In genomic region chr14:61923348-61923747, GRCh38 we compare ENCODE assay signal across 13 cellular contexts.
DNase-seq lines count a peak whose midpoint lies in the region; ATAC-seq, FAIRE-seq and TF ChIP-seq lines count a peak whose summit lies in the region.
"Had no signal": no experiment of that assay in that cellular context is flagged by ENCODE, and none has a peak within 500 bp of the region (broad histone marks: within the 10 kb centered on the region; RNA-seq: fewer than 3 reads in every experiment).

No MANE protein-coding gene starts in this region.

- no peaks in the 10 kb centered on the region; the same call in 1 of the 2 replicates for H3K79me1 ChIP-seq in H1 (ENCODE audit: low read depth, low read length)

- H3K4me1 Mint-ChIP-seq in activated naive CD4-positive, alpha-beta T cell treated with anti-CD3 and anti-CD28 coated beads for 36 hours (ENCODE audit: low read depth), result no peaks in the 10 kb centered on the region
- H3K4me1 Mint-ChIP-seq in activated naive CD4-positive, alpha-beta T cell treated with anti-CD3 and anti-CD28 coated beads, Interleukin-2, amount 10 ng/mL, durations not matched to agents 7 days and 5 days, result no peaks in the 10 kb centered on the region
- H3K4me1 Mint-ChIP-seq in progenitor cell of endocrine pancreas (ENCODE audit: low read depth), result peaks cover 10% of the 10 kb centered on the region

- H3K9me3 Mint-ChIP-seq in activated naive CD4-positive, alpha-beta T cell treated with anti-CD3 and anti-CD28 coated beads for 36 hours, result no peaks in the 10 kb centered on the region
- no peaks in the 10 kb centered on the region for H3K9me3 Mint-ChIP-seq in activated naive CD4-positive, alpha-beta T cell treated with anti-CD3 and anti-CD28 coated beads, Interleukin-2, amount 10 ng/mL, durations not matched to agents 7 days and 5 days
- H3K9me3 Mint-ChIP-seq in progenitor cell of endocrine pancreas (ENCODE audit: low read depth), result no peaks in the 10 kb centered on the region
- H3K9me3 Mint-ChIP-seq: stimulated activated naive CD8-positive, alpha-beta T cell treated with anti-CD3 and anti-CD28 coated beads, Interleukin-15, Interleukin-2, amounts not matched to agents 100 ng/mL and 50 ng/mL, for 24 hours had no signal

- H3K27me3 ChIP-seq in H1 (replicated peaks in 1 of 4; ENCODE audit: control insufficient read depth in 3 of 4, extremely low read depth in 1 of 4, insufficient read depth in 3 of 4, low read length in 3 of 4), result no peaks in the 10 kb centered on the region; a peak in 1 of 7 replicates
- no peaks in the 10 kb centered on the region for H3K27me3 ChIP-seq in upper lobe of left lung
- H3K27me3 ChIP-seq: BLaER1 treated with 17β-estradiol and CSF1 and Interleukin-3, amounts not matched to agents 10 nM and 100 nM had no signal

- no peaks in the 10 kb centered on the region for H3K23me2 ChIP-seq in H1 (ENCODE audit: low read depth, low read length)

- TF ChIP-seq RAD21 in H1 (IDR thresholded peaks at IDR 0.05 in 1 of 2, conservative IDR thresholded peaks at IDR 0.05 in 1 of 2; ENCODE audit: low read depth in 2 of 2, low read length in 2 of 2), result peak; percentile 83 to 85

- no peak for TF ChIP-seq POLR2A in H1 (IDR thresholded peaks at IDR 0.05; ENCODE audit: control extremely low read depth in 1 of 2, low read depth in 2 of 2, low read length in 2 of 2)
- TF ChIP-seq POLR2A in upper lobe of left lung (IDR thresholded peaks at IDR 0.05), result no peak

- TF ChIP-seq EP300 in H1 (IDR thresholded peaks at IDR 0.05; ENCODE audit: borderline replicate concordance in 1 of 2, low read depth in 2 of 2, low read length in 2 of 2) (no peak), upper lobe of left lung (IDR thresholded peaks at IDR 0.05) (no peak)

- no peak overlapping the region for H3K23ac ChIP-seq in H1 (ENCODE audit: insufficient read length)

- H4K8ac ChIP-seq in H1 (ENCODE audit: extremely low read depth, insufficient read depth, low read length), result no peak overlapping the region

- TF ChIP-seq CTCF in LNCaP clone FGC (IDR thresholded peaks at IDR 0.05; ENCODE audit: control insufficient read depth, extremely low read depth, insufficient read depth) (peak; percentile 63), H1 (IDR thresholded peaks at IDR 0.05; ENCODE audit: control extremely low read depth in 1 of 3, insufficient read depth in 1 of 3, low read depth in 1 of 3, low read length in 3 of 3) (peak in 2 of 3 experiments; percentile 55 to 67; a peak in 3 of 4 replicates), progenitor cell of endocrine pancreas (IDR thresholded peaks at IDR 0.05; ENCODE audit: unreplicated experiment) (peak; percentile 11), upper lobe of left lung (IDR thresholded peaks at IDR 0.05) (no peak)

- intact Hi-C loops in activated naive CD4-positive, alpha-beta T cell treated with anti-CD3 and anti-CD28 coated beads for 36 hours (cut with micrococcal nuclease), result no loop called here

- H3K56ac ChIP-seq in H1 (replicated peaks; ENCODE audit: insufficient read length, low read depth, low read length), result no peak overlapping the region

- no peak overlapping the region for H3K4ac ChIP-seq in H1 (replicated peaks; ENCODE audit: insufficient read length, low read depth, low read length)

- no peak overlapping the region for H3K4me3 Mint-ChIP-seq in activated naive CD4-positive, alpha-beta T cell treated with anti-CD3 and anti-CD28 coated beads for 36 hours
- no peak overlapping the region for H3K4me3 Mint-ChIP-seq in activated naive CD4-positive, alpha-beta T cell treated with anti-CD3 and anti-CD28 coated beads, Interleukin-2, amount 10 ng/mL, durations not matched to agents 7 days and 5 days
- no peak overlapping the region for H3K4me3 Mint-ChIP-seq in progenitor cell of endocrine pancreas (ENCODE audit: low read depth)
- H3K4me3 Mint-ChIP-seq: stimulated activated naive CD8-positive, alpha-beta T cell treated with anti-CD3 and anti-CD28 coated beads, Interleukin-15, Interleukin-2, amounts not matched to agents 100 ng/mL and 50 ng/mL, for 24 hours had no signal

- H3K27ac Mint-ChIP-seq in activated naive CD4-positive, alpha-beta T cell treated with anti-CD3 and anti-CD28 coated beads for 36 hours, result no peak overlapping the region
- H3K27ac Mint-ChIP-seq in activated naive CD4-positive, alpha-beta T cell treated with anti-CD3 and anti-CD28 coated beads, Interleukin-2, amount 10 ng/mL, durations not matched to agents 7 days and 5 days, result no peak overlapping the region
- H3K27ac Mint-ChIP-seq in progenitor cell of endocrine pancreas, result no peak overlapping the region
- H3K27ac Mint-ChIP-seq: stimulated activated naive CD8-positive, alpha-beta T cell treated with anti-CD3 and anti-CD28 coated beads, Interleukin-15, Interleukin-2, amounts not matched to agents 100 ng/mL and 50 ng/mL, for 24 hours had no signal

- no peak overlapping the region for H3K27ac ChIP-seq in H1 (ENCODE audit: low read depth, low read length)
- H3K27ac ChIP-seq in upper lobe of left lung, result no peak overlapping the region
- H3K27ac ChIP-seq: BLaER1 treated with 17β-estradiol and CSF1 and Interleukin-3, amounts not matched to agents 10 nM and 100 nM; PC-9 had no signal

- ATAC-seq in upper lobe of left lung (ENCODE audit: low FRiP score in 2 of 2), result no peak

- CTCF ChIA-PET in activated naive CD4-positive, alpha-beta T cell treated with anti-CD3 and anti-CD28 coated beads for 36 hours (lab: Charles Lee), result interaction anchor here (0.7 to 1.0 kb wide), 2 partner anchors 200 to 203 kb away, joined by 3 to 6 read pairs; no protein-coding TSS in a partner anchor
- CTCF ChIA-PET in activated naive CD4-positive, alpha-beta T cell treated with anti-CD3 and anti-CD28 coated beads, Interleukin-2, amount 10 ng/mL, durations not matched to agents 7 days and 5 days (lab: Charles Lee), result no interaction called here
- CTCF ChIA-PET in H1 (lab: Charles Lee; ENCODE audit: partially characterized antibody), result interaction anchor here (0.6 to 4.4 kb wide), 8 partner anchors 10 to 634 kb away, joined by 3 to 47 read pairs (median 4); no protein-coding TSS in a partner anchor

- peak; percentile 66 for FAIRE-seq in H1 (lab: Jason Lieb, UNC)

- WGBS in H1 (ENCODE audit: extremely low coverage in 1 of 2, insufficient coverage in 1 of 2, insufficient read length in 1 of 2, insufficient replicate concordance in 2 of 2, low coverage in 1 of 2, low lambda C conversion rate in 2 of 2, missing lambda C conversion rate in 1 of 2), 2 experiments, result 83% methylated on average over 4 of the region's 4 CpGs; no CpG with 5 or more reads in 1 of the 2 experiments
- WGBS in upper lobe of left lung, 2 donors, result 14 to 17% methylated on average over 4 of the region's 4 CpGs

- POLR2A ChIA-PET in H1 (lab: Charles Lee; ENCODE audit: partially characterized antibody), result no interaction called here

- H3K36me3 ChIP-seq in H1 (ENCODE audit: control insufficient read depth in 2 of 4, insufficient read depth in 4 of 4, low read length in 3 of 4), result no peaks in the 10 kb centered on the region
- no peaks in the 10 kb centered on the region for H3K36me3 ChIP-seq in upper lobe of left lung
- H3K36me3 ChIP-seq: BLaER1 treated with 17β-estradiol and CSF1 and Interleukin-3, amounts not matched to agents 10 nM and 100 nM had no signal

- no peak overlapping the region for H4K91ac ChIP-seq in H1 (replicated peaks; ENCODE audit: insufficient read length, low read length)

- H2BK120ac ChIP-seq in H1 (replicated peaks; ENCODE audit: low read depth, low read length), result no peak overlapping the region

- H3K79me2 ChIP-seq in H1 (ENCODE audit: control insufficient read depth in 1 of 2, insufficient read depth in 2 of 2, low read length in 2 of 2), result no peaks in the 10 kb centered on the region

- no peaks in the 10 kb centered on the region for H4K20me1 ChIP-seq in H1 (replicated peaks in 1 of 2; ENCODE audit: control insufficient read depth in 1 of 2, insufficient read depth in 2 of 2, low read length in 2 of 2)
- H4K20me1 ChIP-seq: BLaER1 treated with 17β-estradiol and CSF1 and Interleukin-3, amounts not matched to agents 10 nM and 100 nM had no signal

- H2BK20ac ChIP-seq in H1 (ENCODE audit: low read length), result no peak overlapping the region

- H3K14ac ChIP-seq in H1 (ENCODE audit: insufficient read length), result no peak overlapping the region

- H2AK5ac ChIP-seq in H1 (ENCODE audit: low read depth, low read length), result no peak overlapping the region

- H3K4me1 ChIP-seq in H1 (replicated peaks in 1 of 4; ENCODE audit: control insufficient read depth in 3 of 4, insufficient read depth in 4 of 4, low read length in 3 of 4) (peaks cover 0 to 4% (median 0%) of the 10 kb centered on the region in 4 experiments; a peak in 3 of 7 replicates), upper lobe of left lung (no peaks in the 10 kb centered on the region)
- H3K4me1 ChIP-seq: BLaER1 treated with 17β-estradiol and CSF1 and Interleukin-3, amounts not matched to agents 10 nM and 100 nM had no signal

- H2BK15ac ChIP-seq in H1 (ENCODE audit: low read length), result no peak overlapping the region

- no peak overlapping the region for H3K9ac ChIP-seq in H1 (replicated peaks in 1 of 4; ENCODE audit: extremely low read depth in 1 of 4, low read depth in 3 of 4, low read length in 3 of 4)
- H3K9ac ChIP-seq: BLaER1 treated with 17β-estradiol and CSF1 and Interleukin-3, amounts not matched to agents 10 nM and 100 nM had no signal

- H2BK12ac ChIP-seq in H1 (ENCODE audit: low read depth, low read length), result no peak overlapping the region

- H3K4me3 ChIP-seq in LNCaP clone FGC (ENCODE audit: low read depth, low read length) (no peak overlapping the region), H1 (ENCODE audit: extremely low read depth in 1 of 4, insufficient read depth in 2 of 4, low read depth in 3 of 4, low read length in 4 of 4) (no peak overlapping the region), upper lobe of left lung (no peak overlapping the region)
- H3K4me3 ChIP-seq: BLaER1 treated with 17β-estradiol and CSF1 and Interleukin-3, amounts not matched to agents 10 nM and 100 nM; PC-9 had no signal

- peak; percentile 18 for DNase-seq in activated naive CD4-positive, alpha-beta T cell treated with anti-CD3 and anti-CD28 coated beads for 36 hours
- DNase-seq in activated naive CD4-positive, alpha-beta T cell treated with anti-CD3 and anti-CD28 coated beads, Interleukin-2, amount 10 ng/mL, durations not matched to agents 7 days and 5 days, result no peak
- DNase-seq in LNCaP clone FGC (ENCODE audit: low read depth) (no peak), H1 (ENCODE audit: low read depth in 1 of 2, low spot score in 2 of 2) (no peak), progenitor cell of endocrine pancreas (ENCODE audit: low spot score, unreplicated experiment) (no peak), DMS79 (lab: John Stamatoyannopoulos, UW) (no peak), upper lobe of left lung (no peak), GDM1 (lab: John Stamatoyannopoulos, UW) (no peak)
- DNase-seq: left cardiac atrium, NCI-H1105 treated with DMSO at 0.1 percent for 48 hours, PC-9 had no signal

- H3K4me2 ChIP-seq in H1 (ENCODE audit: insufficient read depth in 1 of 2, low read depth in 2 of 2, low read length in 2 of 2), result no peak overlapping the region
- H3K4me2 ChIP-seq: BLaER1 treated with 17β-estradiol and CSF1 and Interleukin-3, amounts not matched to agents 10 nM and 100 nM; PC-9 had no signal

- H3K27me3 Mint-ChIP-seq in activated naive CD4-positive, alpha-beta T cell treated with anti-CD3 and anti-CD28 coated beads for 36 hours (ENCODE audit: low read depth), result peaks cover 15% of the 10 kb centered on the region
- H3K27me3 Mint-ChIP-seq in activated naive CD4-positive, alpha-beta T cell treated with anti-CD3 and anti-CD28 coated beads, Interleukin-2, amount 10 ng/mL, durations not matched to agents 7 days and 5 days, result peaks cover 19% of the 10 kb centered on the region
- H3K27me3 Mint-ChIP-seq in progenitor cell of endocrine pancreas, result no peaks in the 10 kb centered on the region

- no peak overlapping the region for H2BK5ac ChIP-seq in H1 (ENCODE audit: low read depth, low read length)

- H3K36me3 Mint-ChIP-seq in activated naive CD4-positive, alpha-beta T cell treated with anti-CD3 and anti-CD28 coated beads for 36 hours (ENCODE audit: low read depth), result no peaks in the 10 kb centered on the region
- no peaks in the 10 kb centered on the region for H3K36me3 Mint-ChIP-seq in activated naive CD4-positive, alpha-beta T cell treated with anti-CD3 and anti-CD28 coated beads, Interleukin-2, amount 10 ng/mL, durations not matched to agents 7 days and 5 days
- H3K36me3 Mint-ChIP-seq in progenitor cell of endocrine pancreas (ENCODE audit: insufficient read depth), result no peaks in the 10 kb centered on the region

- H2AFZ ChIP-seq in H1 (ENCODE audit: low read length), result no peak overlapping the region
- H2AFZ ChIP-seq: PC-9 had no signal

- H3K18ac ChIP-seq in H1 (ENCODE audit: extremely low read depth, low read length), result no peak overlapping the region

- H4K5ac ChIP-seq in H1 (ENCODE audit: insufficient read length, low read depth, low read length), result no peak overlapping the region

- H3K9me3 ChIP-seq in H1 (ENCODE audit: insufficient read depth in 2 of 2, low read depth in 1 of 2, low read length in 1 of 2) (no peaks in the 10 kb centered on the region), upper lobe of left lung (no peaks in the 10 kb centered on the region)
- H3K9me3 ChIP-seq: BLaER1 treated with 17β-estradiol and CSF1 and Interleukin-3, amounts not matched to agents 10 nM and 100 nM had no signal

Comparison
In these comparisons a context has a peak if more than half of its experiments do, and no peak if none do; other contexts are left out.
1. CTCF ChIP-seq: peak in LNCaP clone FGC (single experiment), H1 (2 of 3) and progenitor cell of endocrine pancreas (single experiment); none in upper lobe of left lung (0 of 6).